In genomic region chr17:1146551-1147265, GRCh38 we compare ENCODE assay signal across 15 cellular contexts. TPM values are rescaled to one million over a fixed set of nuclear protein-coding genes. Genes with fewer than 3 reads are reported as not detected.
DNase-seq lines count a peak whose midpoint lies in the region; ATAC-seq, FAIRE-seq and TF ChIP-seq lines count a peak whose summit lies in the region.
"Had no signal": no experiment of that assay in that cellular context is flagged by ENCODE, and none has a peak within 500 bp of the region (broad histone marks: within the 10 kb centered on the region; RNA-seq: fewer than 3 reads in every experiment).

No MANE protein-coding gene starts in this region.

- H3K36me3 ChIP-seq in HEK293 (ENCODE audit: control insufficient read depth in 2 of 2, insufficient read depth in 1 of 2, low read length in 2 of 2) (peaks cover 0 to 20% of the 10 kb centered on the region in 2 experiments; a peak in 1 of 3 replicates), K562 (ENCODE audit: control insufficient read depth, insufficient read depth, low read length) (no peaks in the 10 kb centered on the region), osteoblast (ENCODE audit: insufficient read depth, low read length) (no peaks in the 10 kb centered on the region)
- H3K36me3 ChIP-seq: BE2C had no signal

- BruUV-seq in K562 (replicated peaks; lab: Mats Ljungman, UMichigan): no TSS peak

- H3K79me2 ChIP-seq in K562 (ENCODE audit: control insufficient read depth, insufficient read depth, low read length) (no peaks in the 10 kb centered on the region), osteoblast (ENCODE audit: insufficient read depth, low read length) (peaks cover 2% of the 10 kb centered on the region)

- no peaks in the 10 kb centered on the region for H3K36me3 Mint-ChIP-seq in glutamatergic neuron (ENCODE audit: unreplicated experiment)

- H3K9ac ChIP-seq in K562 (ENCODE audit: insufficient read depth in 1 of 2, low read depth in 2 of 2, low read length in 2 of 2): no peak overlapping the region

- intact Hi-C loops in K562 (cut with micrococcal nuclease): no loop called here

- no peak for ATAC-seq in K562
- no peak for ATAC-seq in GM21529 (IDR thresholded peaks at IDR 0.05; ENCODE audit: unreplicated experiment)
- ATAC-seq in GM18873 (IDR thresholded peaks at IDR 0.05; ENCODE audit: low FRiP score, unreplicated experiment): no peak

- CTCF ChIA-PET in HEK293 (lab: Yijun Ruan, JAX) (interaction anchor here (0.6 to 8.3 kb wide), 16 partner anchors 8 to 146 kb away, joined by 3 to 114 read pairs (median 6); no protein-coding TSS in a partner anchor), K562 (lab: Yijun Ruan, JAX; ENCODE audit: low intra/inter-chr PET ratio) (interaction anchor here (1.7 kb wide), 1 partner anchor 24 kb away, joined by 6 read pairs; no protein-coding TSS in a partner anchor)

- H2AFZ ChIP-seq in K562 (ENCODE audit: low read depth, low read length): no peak overlapping the region
- H2AFZ ChIP-seq in osteoblast (ENCODE audit: low read length): no peak overlapping the region

- WGBS in K562 (ENCODE audit: insufficient coverage, low coverage, missing lambda C conversion rate): 2% methylated on average over 6 of the region's 9 CpGs

- H3K4me2 ChIP-seq in K562 (ENCODE audit: insufficient read depth, low read length): no peak overlapping the region
- H3K4me2 ChIP-seq in osteoblast (ENCODE audit: insufficient read depth, low read length): no peak overlapping the region

- FAIRE-seq in K562 (lab: Jason Lieb, UNC): no peak

- H3K4me1 ChIP-seq in HEK293 (ENCODE audit: control insufficient read depth, insufficient read depth, low read length) (peaks cover 8% of the 10 kb centered on the region), K562 (replicated peaks in 1 of 2; ENCODE audit: control insufficient read depth in 2 of 2, insufficient read depth in 2 of 2, low read length in 2 of 2) (no peaks in the 10 kb centered on the region; a peak in 1 of 5 replicates), osteoblast (ENCODE audit: insufficient read depth, low read length) (no peaks in the 10 kb centered on the region)
- H3K4me1 ChIP-seq: BE2C had no signal

- no peak for TF ChIP-seq POLR2A in K562 (conservative IDR thresholded peaks at IDR 0.05)

- no peak overlapping the region for H3K4me3 ChIP-seq in HEK293 (ENCODE audit: low read depth, low read length)
- no peak overlapping the region for H3K4me3 ChIP-seq in K562
- no peak overlapping the region for H3K4me3 ChIP-seq in osteoblast (ENCODE audit: insufficient read depth, low read length)

- H3K4me3 Mint-ChIP-seq in glutamatergic neuron (ENCODE audit: unreplicated experiment): no peak overlapping the region
- H3K4me3 Mint-ChIP-seq: CD8-positive, alpha-beta memory T cell had no signal

- peaks cover 12% of the 10 kb centered on the region for H3K9me3 Mint-ChIP-seq in glutamatergic neuron (ENCODE audit: unreplicated experiment)
- H3K9me3 Mint-ChIP-seq: CD8-positive, alpha-beta memory T cell had no signal

- in situ Hi-C loops in K562 (cut with MboI): no loop called here

- DNase-seq in K562 (ENCODE audit: extremely low read depth in 1 of 4, low spot score in 3 of 4): no peak
- DNase-seq in glutamatergic neuron: no peak
- peak; percentile 64 for DNase-seq in osteoblast (ENCODE audit: insufficient read length, low spot score, missing footprints)
- DNase-seq in occipital lobe (lab: John Stamatoyannopoulos, UW): no peak
- no peak for DNase-seq in activated naive CD4-positive, alpha-beta T cell treated with Interleukin-2 at 50 U/mL for 16 hours
- DNase-seq: BE2C; CD8-positive, alpha-beta memory T cell; H9; MV-4-11; NCI-H2029 treated with DMSO at 0.1 percent for 48 hours; NCI-H524 treated with DMSO at 0.1 percent for 48 hours; PC-3 had no signal

- TF ChIP-seq EP300 in K562 (IDR thresholded peaks at IDR 0.05; ENCODE audit: low read length): no peak

- TF ChIP-seq CTCF in HEK293 (tag by site-specific recombination; IDR thresholded peaks at IDR 0.05): no peak
- TF ChIP-seq CTCF in K562 (IDR thresholded peaks at IDR 0.05 in 2 of 3, conservative IDR thresholded peaks at IDR 0.05 in 1 of 3; ENCODE audit: insufficient read depth in 2 of 3, low read depth in 1 of 3, low read length in 3 of 3): no peak
- TF ChIP-seq CTCF in glutamatergic neuron (IDR thresholded peaks at IDR 0.05; ENCODE audit: partially characterized antibody, unreplicated experiment): no peak
- no peak for TF ChIP-seq CTCF in osteoblast (IDR thresholded peaks at IDR 0.05; ENCODE audit: extremely low read depth, low read depth, low read length)

- H3K27ac ChIP-seq in HEK293 (ENCODE audit: extremely low read depth, low read depth, low read length) (no peak overlapping the region), K562 (ENCODE audit: extremely low read depth, low read depth, low read length) (no peak overlapping the region), osteoblast (ENCODE audit: low read depth, low read length) (no peak overlapping the region)

- H3K9me3 ChIP-seq in HEK293 (ENCODE audit: control insufficient read depth, insufficient read depth, low read depth, low read length) (no peaks in the 10 kb centered on the region), K562 (replicated peaks; ENCODE audit: control insufficient read depth, insufficient read depth, low read depth, low read length) (no peaks in the 10 kb centered on the region), osteoblast (ENCODE audit: low read depth, low read length) (no peaks in the 10 kb centered on the region)
- H3K9me3 ChIP-seq: BE2C had no signal

- H3K27me3 Mint-ChIP-seq in glutamatergic neuron (ENCODE audit: unreplicated experiment): peaks cover 5% of the 10 kb centered on the region
- H3K27me3 Mint-ChIP-seq: CD8-positive, alpha-beta memory T cell had no signal

- H3K9me1 ChIP-seq in K562 (ENCODE audit: control insufficient read depth, insufficient read depth, low read length): no peaks in the 10 kb centered on the region

- H3K4me1 Mint-ChIP-seq in glutamatergic neuron (ENCODE audit: low read depth, unreplicated experiment): peaks cover 25% of the 10 kb centered on the region

- POLR2A ChIA-PET in HEK293 (lab: Yijun Ruan, JAX): interaction anchor here (1.2 kb wide), 1 partner anchor 31 kb away, joined by 6 read pairs; no protein-coding TSS in a partner anchor
- POLR2A ChIA-PET in K562 (lab: Yijun Ruan, JAX): interaction anchor here (0.7 to 1.7 kb wide), 2 partner anchors 9 to 464 kb away, joined by 3 to 4 read pairs; no protein-coding TSS in a partner anchor

- no peaks in the 10 kb centered on the region for H4K20me1 ChIP-seq in K562 (replicated peaks; ENCODE audit: control insufficient read depth, insufficient read depth, low read length)
- H4K20me1 ChIP-seq in osteoblast (ENCODE audit: insufficient read depth, low read length): peaks cover 30% of the 10 kb centered on the region

- TF ChIP-seq RAD21 in K562 (CRISPR knock-in tag; conservative IDR thresholded peaks at IDR 0.05 in 1 of 2, IDR thresholded peaks at IDR 0.05 in 1 of 2): no peak

- peak overlapping the region; percentile 69 for H3K27ac Mint-ChIP-seq in glutamatergic neuron (ENCODE audit: unreplicated experiment)

- peaks cover 7 to 49% of the 10 kb centered on the region in 2 experiments; a peak in 3 of 5 replicates for H3K27me3 ChIP-seq in K562 (ENCODE audit: control insufficient read depth in 2 of 2, insufficient read depth in 2 of 2, low read length in 2 of 2)
- H3K27me3 ChIP-seq in osteoblast (ENCODE audit: insufficient read depth, low read length): no peaks in the 10 kb centered on the region
- H3K27me3 ChIP-seq: BE2C had no signal

TF ChIP-seq in HEK293, 187 proteins besides CTCF, POLR2A, EP300 and RAD21 (continues in another document):
- TF ChIP-seq ZNF423 (tag by site-specific recombination; IDR thresholded peaks at IDR 0.05) (no peak), ZNF549 (tag by site-specific recombination; IDR thresholded peaks at IDR 0.05) (no peak), ZNF354C (tag by site-specific recombination; IDR thresholded peaks at IDR 0.05; ENCODE audit: borderline replicate concordance, low read depth) (no peak), ZNF426 (tag by site-specific recombination; IDR thresholded peaks at IDR 0.05) (no peak), ZNF585B (tag by site-specific recombination; IDR thresholded peaks at IDR 0.05) (no peak)

TF ChIP-seq in K562, 482 proteins besides CTCF, POLR2A, EP300 and RAD21 (continues in another document):
- peak; percentile 51; the same call in 1 of the 2 replicates for TF ChIP-seq MBD2 (IDR thresholded peaks at IDR 0.05; ENCODE audit: borderline replicate concordance, low read depth)
- no peak for TF ChIP-seq CBFA2T3 (IDR thresholded peaks at IDR 0.05)
- no peak for TF ChIP-seq NFE2 (IDR thresholded peaks at IDR 0.05; ENCODE audit: low read depth)
- TF ChIP-seq KHSRP (IDR thresholded peaks at IDR 0.05): no peak
- peak; percentile 99 for TF ChIP-seq ZBTB9 (CRISPR knock-in tag; IDR thresholded peaks at IDR 0.05)

RNA-seq across cellular contexts. Expression of gene ABR, which starts 33.1 kb away (rescaled TPM):
- 2.1 and 13.3 TPM in 2 replicates for total RNA-seq in K562 (2011; cell fraction: chromatin; rRNA removed; ENCODE audit: low replicate concordance)
- 1.7 and 2.3 TPM in 2 replicates for total RNA-seq in K562 (2011; cell fraction: nucleolus; rRNA removed)
- 1.9 and 3.4 TPM in 2 replicates for total RNA-seq in K562 (2011; cell fraction: nucleoplasm; rRNA removed)
- total RNA-seq in K562 (2014; rRNA removed): 0.24 and 0.32 TPM in 2 replicates
- 0.69 and 0.77 TPM in 2 replicates for total RNA-seq in K562 (2014; rRNA removed; fragmentation: Illumina TruSeq; extraction: Trizol)
- total RNA-seq in K562 (2015; rRNA removed; fragmentation: Illumina TruSeq; extraction: Trizol): 0.19 and 0.29 TPM in 2 replicates
- 1.6 and 1.8 TPM in 2 replicates for total RNA-seq in K562 (2021)
- polyA plus RNA-seq in K562 (2011; rRNA removed): 0.68 and 0.69 TPM in 2 replicates
- 1.7 TPM in 2 replicates for polyA plus RNA-seq in K562 (2011; cell fraction: cytosol; rRNA removed)
- 2.2 and 2.4 TPM in 2 replicates for polyA plus RNA-seq in K562 (2011; cell fraction: nucleus; rRNA removed)
- 0.77 and 2.6 TPM in 2 replicates for polyA plus RNA-seq in K562 (2012)
- polyA plus RNA-seq in K562 (2014; fragmentation: Illumina TruSeq; extraction: Trizol): 0.43 and 0.71 TPM in 2 replicates
- polyA plus RNA-seq in K562 (2014; fragmentation: Nextera tagmentation; extraction: Ambion mirVana): under 1 TPM in 1 of 2 experiments, not detected in 1; 0.11 TPM
- polyA plus RNA-seq in K562 (2014; rRNA removed): 0.07 and 0.74 TPM in 2 replicates
- polyA minus RNA-seq in K562 (2011; rRNA and poly(A)+ RNA removed): 0.66 and 1.0 TPM in 2 replicates
- polyA minus RNA-seq in K562 (2011; cell fraction: cytosol; rRNA and poly(A)+ RNA removed): 1.5 and 5.5 TPM in 2 replicates
- 1.2 and 3.4 TPM in 2 replicates for polyA minus RNA-seq in K562 (2011; cell fraction: nucleus; rRNA and poly(A)+ RNA removed)
- 219 TPM for total RNA-seq in glutamatergic neuron (ENCODE audit: unreplicated experiment)
- 156 and 163 TPM in 2 replicates for total RNA-seq in osteoblast
- total RNA-seq in occipital lobe: 134 TPM
